ENCODE assay signal across 9 cellular contexts in the genomic region with DNA sequence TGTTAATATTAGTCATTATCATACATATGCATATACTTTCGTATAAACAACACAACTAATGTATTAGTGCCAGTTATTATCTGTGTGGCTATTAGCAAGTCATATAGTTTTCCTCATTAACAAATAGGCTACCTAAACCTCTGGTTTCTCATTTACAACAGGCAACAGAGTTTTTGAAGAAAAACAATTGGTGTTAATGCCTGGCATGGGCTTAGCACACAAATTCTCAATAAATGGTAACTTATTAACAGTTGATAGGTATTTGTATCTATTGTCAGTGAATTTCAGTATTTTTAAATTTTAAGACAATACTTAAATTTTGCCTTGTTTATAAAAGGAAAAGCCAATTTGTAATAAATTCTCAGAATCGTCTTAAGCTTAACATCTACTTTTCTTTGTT.
"Had no signal": no experiment of that assay in that cellular context is flagged by ENCODE, and none has a peak within 500 bp of the region (broad histone marks: within the 10 kb centered on the region; RNA-seq: fewer than 3 reads in every experiment).

No MANE protein-coding gene starts in this region.

- H3K4me3 Mint-ChIP-seq: GM23338, H9, IgD-negative memory B cell had no signal

- ATAC-seq: GM23338, HepG2 had no signal

- H3K4me2 ChIP-seq: GM23338 had no signal

- H3K9me3 Mint-ChIP-seq: GM23338, IgD-negative memory B cell had no signal

- H2AFZ ChIP-seq: GM23338 had no signal

- H3K27ac Mint-ChIP-seq: GM23338, H9, IgD-negative memory B cell had no signal

- H3K36me3 Mint-ChIP-seq: IgD-negative memory B cell had no signal

- H3K4me3 ChIP-seq: GM23338 had no signal

- FAIRE-seq: H1, H54, HepG2 had no signal

- H3K27ac ChIP-seq: HL-60 had no signal

- DNase-seq: H9, HCEC 1CT, KBM-7 had no signal

- H3K4me1 Mint-ChIP-seq: IgD-negative memory B cell had no signal
